Comparison of ENCODE assay signal across 14 cellular contexts in genomic region chr2:102114851-102115497, GRCh38. TPM values are rescaled to one million over a fixed set of nuclear protein-coding genes. Genes with fewer than 3 reads are reported as not detected.
DNase-seq lines count a peak whose midpoint lies in the region; ATAC-seq, FAIRE-seq and TF ChIP-seq lines count a peak whose summit lies in the region.
"Had no signal": no experiment of that assay in that cellular context is flagged by ENCODE, and none has a peak within 500 bp of the region (broad histone marks: within the 10 kb centered on the region; RNA-seq: fewer than 3 reads in every experiment).

No MANE protein-coding gene starts in this region.

- H2AFZ ChIP-seq in K562 (ENCODE audit: low read depth, low read length): 0 out of 2 replicates have a peak overlapping the region, but pooled peaks have one; percentile 9

- TF ChIP-seq CTCF in K562 (IDR thresholded peaks at IDR 0.05 in 2 of 3, conservative IDR thresholded peaks at IDR 0.05 in 1 of 3; ENCODE audit: insufficient read depth in 2 of 3, low read depth in 1 of 3, low read length in 3 of 3) (no peak), liver (IDR thresholded peaks at IDR 0.05; ENCODE audit: low read depth, low read length, missing input control) (no peak), stomach (IDR thresholded peaks at IDR 0.05) (no peak)

- 15% methylated on average over 5 of the region's 5 CpGs for WGBS in K562 (ENCODE audit: insufficient coverage, low coverage, missing lambda C conversion rate)
- 29% methylated on average over 5 of the region's 5 CpGs for WGBS in liver
- WGBS in stomach, 5 donors: 19 to 41% (median 30%) methylated on average over 5 of the region's 5 CpGs

- H3K27me3 Mint-ChIP-seq in activated T-cell treated with anti-CD3 and anti-CD28 coated beads, Interleukin-2, amount 50 U/mL, for 72 hours (ENCODE audit: low read depth): peaks cover 17% of the 10 kb centered on the region

- H3K36me3 ChIP-seq in K562 (ENCODE audit: control insufficient read depth, insufficient read depth, low read length): no peaks in the 10 kb centered on the region
- peaks cover 0 to 2% (median under 1%) of the 10 kb centered on the region in 4 donors for H3K36me3 ChIP-seq in liver (ENCODE audit: control insufficient read depth in 4 of 4, insufficient read depth in 3 of 4, low read depth in 1 of 4, low read length in 3 of 4)
- peaks cover 0 to 10% (median 0%) of the 10 kb centered on the region in 4 donors for H3K36me3 ChIP-seq in stomach
- H3K36me3 ChIP-seq: right atrium auricular region had no signal

- peaks cover 3% of the 10 kb centered on the region in 2 donors for H3K9me3 Mint-ChIP-seq in activated T-cell treated with anti-CD3 and anti-CD28 coated beads, Interleukin-2, amount 50 U/mL, for 72 hours
- H3K9me3 Mint-ChIP-seq: IgD-negative memory B cell had no signal

- no peaks in the 10 kb centered on the region for H3K9me3 ChIP-seq in K562 (replicated peaks; ENCODE audit: control insufficient read depth, insufficient read depth, low read depth, low read length)
- no peaks in the 10 kb centered on the region for H3K9me3 ChIP-seq in liver (ENCODE audit: control insufficient read depth in 4 of 4, low read length in 3 of 4)
- no peaks in the 10 kb centered on the region for H3K9me3 ChIP-seq in stomach
- H3K9me3 ChIP-seq: right atrium auricular region had no signal

- H3K27ac ChIP-seq in K562 (ENCODE audit: extremely low read depth, low read depth, low read length): no peak overlapping the region; the same call in 2 of the 3 replicates
- H3K27ac ChIP-seq in liver (ENCODE audit: low read depth in 1 of 2, low read length in 2 of 2): peak overlapping the region; percentile 49 to 69
- H3K27ac ChIP-seq in stomach: peak overlapping the region; percentile 7 to 77 (median 58)
- H3K27ac ChIP-seq: right atrium auricular region had no signal

- no peak overlapping the region for H3K4me2 ChIP-seq in K562 (ENCODE audit: insufficient read depth, low read length)

- POLR2A ChIA-PET in K562 (lab: Yijun Ruan, JAX): interaction anchor here (1.7 kb wide), 1 partner anchor 11 kb away, joined by 4 read pairs; no protein-coding TSS in a partner anchor

- H3K27me3 ChIP-seq in K562 (ENCODE audit: control insufficient read depth in 2 of 2, insufficient read depth in 2 of 2, low read length in 2 of 2) (no peaks in the 10 kb centered on the region), liver (ENCODE audit: control insufficient read depth in 4 of 4, insufficient read depth in 4 of 4, low read length in 3 of 4) (no peaks in the 10 kb centered on the region), stomach (no peaks in the 10 kb centered on the region)
- H3K27me3 ChIP-seq: right atrium auricular region had no signal

- H3K9me1 ChIP-seq in K562 (ENCODE audit: control insufficient read depth, insufficient read depth, low read length): no peaks in the 10 kb centered on the region

- no peak overlapping the region for H3K9ac ChIP-seq in K562 (ENCODE audit: insufficient read depth in 1 of 2, low read depth in 2 of 2, low read length in 2 of 2)
- H3K9ac ChIP-seq in liver (ENCODE audit: low read depth in 1 of 2, low read length in 2 of 2): no peak overlapping the region

- FAIRE-seq in K562 (lab: Jason Lieb, UNC): no peak
- FAIRE-seq: endometrium had no signal

- TF ChIP-seq EP300 in K562 (IDR thresholded peaks at IDR 0.05; ENCODE audit: low read length): no peak
- TF ChIP-seq EP300 in stomach (IDR thresholded peaks at IDR 0.05): no peak

- DNase-seq in activated T-cell treated with anti-CD3 and anti-CD28 coated beads, Interleukin-2, amount 50 U/mL, for 72 hours: no peak
- no peak for DNase-seq in activated T-cell treated with anti-CD3 and anti-CD28 coated beads, Interleukin-2, amount 50 U/mL, for 1 hour
- DNase-seq in K562 (ENCODE audit: extremely low read depth in 1 of 4, low spot score in 3 of 4): no peak
- no peak for DNase-seq in stomach
- DNase-seq in occipital lobe (lab: John Stamatoyannopoulos, UW): no peak
- DNase-seq in amniotic stem cell (lab: John Stamatoyannopoulos, UW): no peak
- no peak for DNase-seq in activated CD4-positive, alpha-beta T cell treated with anti-CD3 and anti-CD28 coated beads for 48 hours
- DNase-seq: activated CD4-positive, alpha-beta T cell treated with anti-CD3 and anti-CD28 coated beads for 4 hours; NCI-H2171 treated with DMSO at 0.1 percent for 48 hours; SHP77 treated with DMSO at 0.1 percent for 48 hours had no signal

- H3K79me2 ChIP-seq in K562 (ENCODE audit: control insufficient read depth, insufficient read depth, low read length): no peaks in the 10 kb centered on the region

- H3K4me3 Mint-ChIP-seq in activated T-cell treated with anti-CD3 and anti-CD28 coated beads, Interleukin-2, amount 50 U/mL, for 72 hours: peak overlapping the region; percentile 31 to 43
- H3K4me3 Mint-ChIP-seq: IgD-negative memory B cell had no signal

- in situ Hi-C loops in K562 (cut with MboI): no loop called here

- no peak overlapping the region for H3K4me3 ChIP-seq in K562
- no peak overlapping the region for H3K4me3 ChIP-seq in liver (ENCODE audit: low read depth in 1 of 3, low read length in 3 of 3)
- no peak overlapping the region for H3K4me3 ChIP-seq in stomach
- H3K4me3 ChIP-seq: right atrium auricular region had no signal

- H3K4me1 Mint-ChIP-seq in activated T-cell treated with anti-CD3 and anti-CD28 coated beads, Interleukin-2, amount 50 U/mL, for 72 hours (ENCODE audit: low read depth): peaks cover 80% of the 10 kb centered on the region

- no TSS peak for BruUV-seq in K562 (replicated peaks; lab: Mats Ljungman, UMichigan)

- H4K20me1 ChIP-seq in K562 (replicated peaks; ENCODE audit: control insufficient read depth, insufficient read depth, low read length): no peaks in the 10 kb centered on the region

- TF ChIP-seq RAD21 in K562 (CRISPR knock-in tag; conservative IDR thresholded peaks at IDR 0.05 in 1 of 2, IDR thresholded peaks at IDR 0.05 in 1 of 2) (no peak), liver (IDR thresholded peaks at IDR 0.05) (peak in 1 of 2 donors; percentile 50)

- TF ChIP-seq POLR2A in K562 (conservative IDR thresholded peaks at IDR 0.05) (no peak), stomach (IDR thresholded peaks at IDR 0.05) (no peak)

- CTCF ChIA-PET in K562 (lab: Yijun Ruan, JAX; ENCODE audit: low intra/inter-chr PET ratio): no interaction called here

- peaks cover 14 to 15% of the 10 kb centered on the region in 2 donors for H3K36me3 Mint-ChIP-seq in activated T-cell treated with anti-CD3 and anti-CD28 coated beads, Interleukin-2, amount 50 U/mL, for 72 hours (ENCODE audit: insufficient read depth in 2 of 2)
- H3K36me3 Mint-ChIP-seq: IgD-negative memory B cell had no signal

- H3K4me1 ChIP-seq in K562 (replicated peaks in 1 of 2; ENCODE audit: control insufficient read depth in 2 of 2, insufficient read depth in 2 of 2, low read length in 2 of 2) (peaks cover 0 to 6% of the 10 kb centered on the region in 2 experiments; a peak in 3 of 5 replicates), liver (ENCODE audit: control insufficient read depth in 4 of 4, insufficient read depth in 4 of 4, low read length in 3 of 4) (peaks cover 5 to 64% (median 45%) of the 10 kb centered on the region in 4 donors), stomach (peaks cover 32 to 79% (median 55%) of the 10 kb centered on the region in 4 donors)

- intact Hi-C loops in K562 (cut with micrococcal nuclease): no loop called here
- intact Hi-C loops in stomach (cut with DNase I; ENCODE audit: low total_unique reads): no loop called here

- no peak for ATAC-seq in activated T-cell treated with anti-CD3 and anti-CD28 coated beads, Interleukin-2, amount 50 U/mL, for 72 hours (replicated peaks in 1 of 2)
- no peak for ATAC-seq in K562

- H3K27ac Mint-ChIP-seq in activated T-cell treated with anti-CD3 and anti-CD28 coated beads, Interleukin-2, amount 50 U/mL, for 72 hours: peak overlapping the region; percentile 28
- H3K27ac Mint-ChIP-seq: IgD-negative memory B cell had no signal

TF ChIP-seq in K562, 482 proteins besides CTCF, POLR2A, EP300 and RAD21:
- 0 out of 2 replicates have a peak, but pooled peaks have one; percentile 9 for TF ChIP-seq SPI1 (IDR thresholded peaks at IDR 0.05; ENCODE audit: borderline replicate concordance, low read depth, low read length)
- no peak for TF ChIP-seq SIN3B (IDR thresholded peaks at IDR 0.05; ENCODE audit: low read depth)

TF ChIP-seq in liver, 16 proteins besides CTCF, POLR2A, EP300 and RAD21 (continues in another document):
- TF ChIP-seq MAX (IDR thresholded peaks at IDR 0.05): peak; percentile 64

RNA-seq across cellular contexts. Expression of gene IL1R1, which starts 27.6 kb away (rescaled TPM):
- 10 to 100 TPM; 14.3 to 14.5 TPM for total RNA-seq in activated T-cell treated with anti-CD3 and anti-CD28 coated beads, Interleukin-2, amount 50 U/mL, for 72 hours
- total RNA-seq in K562 (2011; cell fraction: chromatin; rRNA removed; ENCODE audit: low replicate concordance): 1.9 and 3.7 TPM in 2 replicates
- 0.83 and 0.92 TPM in 2 replicates for total RNA-seq in K562 (2011; cell fraction: nucleolus; rRNA removed)
- total RNA-seq in K562 (2011; cell fraction: nucleoplasm; rRNA removed): 2.3 and 4.2 TPM in 2 replicates
- total RNA-seq in K562 (2014; rRNA removed) (0.90 and 1.00 TPM in 2 replicates), K562 (2014; rRNA removed; fragmentation: Illumina TruSeq; extraction: Trizol) (1.4 and 2.2 TPM in 2 replicates), K562 (2015; rRNA removed; fragmentation: Illumina TruSeq; extraction: Trizol) (2.0 and 2.5 TPM in 2 replicates), K562 (2021) (1.6 and 2.5 TPM in 2 replicates), liver (10 to 100 TPM; 20.7 to 49.3 TPM), stomach (10 to 100 TPM; 17.5 to 67.7 (median 49.1) TPM), occipital lobe (0.78 TPM)
- polyA plus RNA-seq in K562 (2011; rRNA removed) (1.5 and 3.9 TPM in 2 replicates), K562 (2014; fragmentation: Illumina TruSeq; extraction: Trizol) (2.6 and 2.9 TPM in 2 replicates), K562 (2014; fragmentation: Nextera tagmentation; extraction: Ambion mirVana) (1 to 10 TPM in 1 of 2 experiments, under 1 TPM in 1; 0.81 to 1.2 TPM), K562 (2014; rRNA removed) (1.6 and 2.5 TPM in 2 replicates), liver (10 to 100 TPM; 14.0 to 38.2 TPM), stomach (100 to 1,000 TPM in 1 of 3 donors, 10 to 100 TPM in 2; 26.5 to 109 (median 75.3) TPM)
- polyA plus RNA-seq in K562 (2011; cell fraction: cytosol; rRNA removed): 1.3 and 1.6 TPM in 2 replicates
- 0.83 and 1.3 TPM in 2 replicates for polyA plus RNA-seq in K562 (2011; cell fraction: nucleus; rRNA removed)
- 1.7 and 2.9 TPM in 2 replicates for polyA plus RNA-seq in K562 (2012)
- polyA minus RNA-seq in K562 (2011; rRNA and poly(A)+ RNA removed): 1.5 and 2.4 TPM in 2 replicates
- polyA minus RNA-seq in K562 (2011; cell fraction: cytosol; rRNA and poly(A)+ RNA removed): 1.1 and 3.4 TPM in 2 replicates
- 0.78 and 0.81 TPM in 2 replicates for polyA minus RNA-seq in K562 (2011; cell fraction: nucleus; rRNA and poly(A)+ RNA removed)
- polyA plus RNA-seq: IgD-negative memory B cell had no signal
